ENCODE assay signal across 19 cellular contexts in the genomic region with DNA sequence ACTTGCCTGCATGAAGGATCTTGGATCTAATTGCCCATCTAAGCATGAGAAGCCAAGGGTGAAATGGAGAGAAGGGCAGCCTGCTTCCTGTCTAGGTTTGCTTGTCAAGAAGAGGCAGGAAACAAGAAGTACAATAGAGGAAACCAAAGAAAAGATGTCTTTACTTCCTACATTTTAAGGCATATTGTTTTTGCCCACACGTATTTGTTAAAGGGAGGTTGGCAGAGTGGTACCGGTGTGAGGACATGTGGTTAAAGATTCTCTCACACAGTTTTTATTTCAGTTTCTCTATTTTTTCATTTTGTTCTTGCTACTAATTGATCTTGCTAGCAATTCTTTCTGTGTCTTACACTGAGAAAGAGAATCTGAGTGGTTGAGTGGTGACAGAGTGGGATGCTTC. TPM values are rescaled to one million over a fixed set of nuclear protein-coding genes. Genes with fewer than 3 reads are reported as not detected.
DNase-seq lines count a peak whose midpoint lies in the region; ATAC-seq and TF ChIP-seq lines count a peak whose summit lies in the region.
"Had no signal": no experiment of that assay in that cellular context is flagged by ENCODE, and none has a peak within 500 bp of the region (broad histone marks: within the 10 kb centered on the region; RNA-seq: fewer than 3 reads in every experiment).

No MANE protein-coding gene starts in this region.

- H3K4me2 ChIP-seq in osteoblast (ENCODE audit: insufficient read depth, low read length) = no peak overlapping the region

- H4K20me1 ChIP-seq in osteoblast (ENCODE audit: insufficient read depth, low read length) = no peaks in the 10 kb centered on the region

- no peak overlapping the region for H3K4me3 ChIP-seq in osteoblast (ENCODE audit: insufficient read depth, low read length)
- H3K4me3 ChIP-seq: HAP-1, Peyer's patch, SK-N-MC had no signal

- peaks cover 22% of the 10 kb centered on the region for H3K4me1 Mint-ChIP-seq in activated CD4-positive, alpha-beta T cell treated with anti-CD3 and anti-CD28 coated beads, Interleukin-2, amount 10 ng/mL, durations not matched to agents 7 days and 5 days
- peaks cover 37 to 43% of the 10 kb centered on the region in 2 donors for H3K4me1 Mint-ChIP-seq in immature natural killer cell

- peaks cover 4% of the 10 kb centered on the region for H3K9me3 Mint-ChIP-seq in activated CD4-positive, alpha-beta T cell treated with anti-CD3 and anti-CD28 coated beads, Interleukin-2, amount 10 ng/mL, durations not matched to agents 7 days and 5 days
- peaks cover 4 to 8% (median 5%) of the 10 kb centered on the region in 6 donors for H3K9me3 Mint-ChIP-seq in immature natural killer cell

- no peaks in the 10 kb centered on the region for H3K27me3 Mint-ChIP-seq in activated CD4-positive, alpha-beta T cell treated with anti-CD3 and anti-CD28 coated beads, Interleukin-2, amount 10 ng/mL, durations not matched to agents 7 days and 5 days
- H3K27me3 Mint-ChIP-seq in immature natural killer cell (ENCODE audit: low read depth in 3 of 3) = peaks cover 0 to 7% (median 6%) of the 10 kb centered on the region in 3 donors
- H3K27me3 Mint-ChIP-seq: CD4-positive, CD25-positive, alpha-beta regulatory T cell had no signal

- DNase-seq in activated CD4-positive, alpha-beta T cell treated with anti-CD3 and anti-CD28 coated beads, Interleukin-2, amount 10 ng/mL, durations not matched to agents 7 days and 5 days = no peak
- no peak for DNase-seq in activated CD4-positive, alpha-beta T cell treated with anti-CD3 and anti-CD28 coated beads for 4 hours
- DNase-seq in MV-4-11 (lab: John Stamatoyannopoulos, UW) = peak; percentile 20
- DNase-seq in immature natural killer cell = peak; percentile 51 to 70 (median 69)
- no peak for DNase-seq in islet precursor cell
- no peak for DNase-seq in nucleus accumbens (lab: John Stamatoyannopoulos, UW)
- DNase-seq in osteoblast (ENCODE audit: insufficient read length, low spot score, missing footprints) = no peak
- DNase-seq: EL, NCI-H1092, NCI-H2081 treated with DMSO at 0.1 percent for 48 hours, NCI-H510A, NCI-H774, Peyer's patch, Right ventricle myocardium superior had no signal

- no peak for TF ChIP-seq CTCF in osteoblast (IDR thresholded peaks at IDR 0.05; ENCODE audit: extremely low read depth, low read depth, low read length)

- CTCF ChIA-PET in activated CD4-positive, alpha-beta T cell treated with anti-CD3 and anti-CD28 coated beads, Interleukin-2, amount 10 ng/mL, durations not matched to agents 7 days and 5 days (lab: Charles Lee) = no interaction called here

- no peaks in the 10 kb centered on the region for H3K79me2 ChIP-seq in osteoblast (ENCODE audit: insufficient read depth, low read length)

- peak overlapping the region; percentile 33 for H3K27ac Mint-ChIP-seq in activated CD4-positive, alpha-beta T cell treated with anti-CD3 and anti-CD28 coated beads, Interleukin-2, amount 10 ng/mL, durations not matched to agents 7 days and 5 days
- peak overlapping the region in 5 of 6 donors; percentile 85 to 90 (median 86) for H3K27ac Mint-ChIP-seq in immature natural killer cell
- H3K27ac Mint-ChIP-seq: CD4-positive, CD25-positive, alpha-beta regulatory T cell had no signal

- POLR2A ChIA-PET in activated CD4-positive, alpha-beta T cell treated with anti-CD3 and anti-CD28 coated beads, Interleukin-2, amount 10 ng/mL, durations not matched to agents 7 days and 5 days (lab: Charles Lee) = no interaction called here

- H2AFZ ChIP-seq in osteoblast (ENCODE audit: low read length) = no peak overlapping the region

- H3K4me3 Mint-ChIP-seq in activated CD4-positive, alpha-beta T cell treated with anti-CD3 and anti-CD28 coated beads, Interleukin-2, amount 10 ng/mL, durations not matched to agents 7 days and 5 days = no peak overlapping the region
- peak overlapping the region; percentile 55 to 79 (median 67) for H3K4me3 Mint-ChIP-seq in immature natural killer cell
- H3K4me3 Mint-ChIP-seq: CD4-positive, CD25-positive, alpha-beta regulatory T cell had no signal

- ATAC-seq in HG03342 (IDR thresholded peaks at IDR 0.05; ENCODE audit: unreplicated experiment) = no peak

- H3K4me1 ChIP-seq in osteoblast (ENCODE audit: insufficient read depth, low read length) = no peaks in the 10 kb centered on the region
- H3K4me1 ChIP-seq: HAP-1 had no signal

- H3K36me3 ChIP-seq in osteoblast (ENCODE audit: insufficient read depth, low read length) = no peaks in the 10 kb centered on the region
- H3K36me3 ChIP-seq: HAP-1, Peyer's patch had no signal

- H3K36me3 Mint-ChIP-seq in activated CD4-positive, alpha-beta T cell treated with anti-CD3 and anti-CD28 coated beads, Interleukin-2, amount 10 ng/mL, durations not matched to agents 7 days and 5 days (ENCODE audit: low read depth) = no peaks in the 10 kb centered on the region
- no peaks in the 10 kb centered on the region for H3K36me3 Mint-ChIP-seq in immature natural killer cell
- H3K36me3 Mint-ChIP-seq: CD4-positive, CD25-positive, alpha-beta regulatory T cell had no signal

- no peak overlapping the region for H3K27ac ChIP-seq in osteoblast (ENCODE audit: low read depth, low read length)
- H3K27ac ChIP-seq: Peyer's patch, SK-N-MC had no signal

- H3K9me3 ChIP-seq in osteoblast (ENCODE audit: low read depth, low read length) = no peaks in the 10 kb centered on the region
- H3K9me3 ChIP-seq: HAP-1, Peyer's patch had no signal

- H3K27me3 ChIP-seq in osteoblast (ENCODE audit: insufficient read depth, low read length) = no peaks in the 10 kb centered on the region
- H3K27me3 ChIP-seq: Peyer's patch had no signal

RNA-seq across cellular contexts. Expression of gene TAS2R38, which starts 6.0 kb away (rescaled TPM):
- total RNA-seq in activated CD4-positive, alpha-beta T cell treated with anti-CD3 and anti-CD28 coated beads, Interleukin-2, amount 10 ng/mL, durations not matched to agents 7 days and 5 days = not detected
- not detected for polyA plus RNA-seq in immature natural killer cell
- not detected in 2 replicates for total RNA-seq in osteoblast
- total RNA-seq: A172; CD4-positive, CD25-positive, alpha-beta regulatory T cell; Right ventricle myocardium superior had no signal
- polyA plus RNA-seq: CD4-positive, CD25-positive, alpha-beta regulatory T cell had no signal

RNA-seq across cellular contexts. Expression of gene MGAM, which starts 16.1 kb away (rescaled TPM):
- not detected for total RNA-seq in activated CD4-positive, alpha-beta T cell treated with anti-CD3 and anti-CD28 coated beads, Interleukin-2, amount 10 ng/mL, durations not matched to agents 7 days and 5 days
- 1 to 10 TPM; 2.4 to 6.7 (median 5.6) TPM for polyA plus RNA-seq in immature natural killer cell
- 0.36 and 0.59 TPM in 2 replicates for total RNA-seq in osteoblast
- total RNA-seq: A172; CD4-positive, CD25-positive, alpha-beta regulatory T cell had no signal
- polyA plus RNA-seq: CD4-positive, CD25-positive, alpha-beta regulatory T cell had no signal

RNA-seq across cellular contexts. Expression of gene CLEC5A, which starts 32.8 kb away (rescaled TPM):
- not detected for total RNA-seq in activated CD4-positive, alpha-beta T cell treated with anti-CD3 and anti-CD28 coated beads, Interleukin-2, amount 10 ng/mL, durations not matched to agents 7 days and 5 days
- not detected for polyA plus RNA-seq in immature natural killer cell
- not detected in 2 replicates for total RNA-seq in osteoblast
- total RNA-seq: A172; CD4-positive, CD25-positive, alpha-beta regulatory T cell; Peyer's patch had no signal
- polyA plus RNA-seq: CD4-positive, CD25-positive, alpha-beta regulatory T cell had no signal

Comparison
In these comparisons a context has a peak if more than half of its experiments do, and no peak if none do; other contexts are left out.
1. DNase-seq: peak in MV-4-11 (single experiment) and immature natural killer cell (3 of 3); none in activated CD4-positive, alpha-beta T cell treated with anti-CD3 and anti-CD28 coated beads, Interleukin-2, amount 10 ng/mL, durations not matched to agents 7 days and 5 days (single experiment), activated CD4-positive, alpha-beta T cell treated with anti-CD3 and anti-CD28 coated beads for 4 hours (0 of 2), islet precursor cell (single experiment), nucleus accumbens (0 of 56) and osteoblast (single experiment).